10 cellular contexts compared by ENCODE assay signal in the genomic region with DNA sequence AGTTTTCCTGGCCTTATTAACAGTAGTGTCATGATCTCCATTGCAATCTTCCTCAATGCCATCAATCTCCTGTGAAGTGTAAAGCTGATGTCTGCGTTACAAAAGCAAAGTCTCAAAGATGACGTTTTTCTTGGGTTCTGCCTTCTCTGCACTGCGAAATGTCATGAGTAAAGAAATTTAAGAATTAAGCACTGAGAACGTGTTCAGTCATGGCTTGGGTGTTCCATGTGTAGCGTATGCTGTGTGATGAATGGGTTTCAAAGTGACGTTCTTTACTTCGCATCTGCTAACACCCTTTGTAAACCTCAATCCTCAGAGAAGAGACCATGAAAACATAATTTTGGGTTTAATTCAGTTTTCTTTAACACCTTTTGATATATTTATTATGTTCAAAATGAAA. TPM values are rescaled to one million over a fixed set of nuclear protein-coding genes. Genes with fewer than 3 reads are reported as not detected.
DNase-seq lines count a peak whose midpoint lies in the region; ATAC-seq, FAIRE-seq and TF ChIP-seq lines count a peak whose summit lies in the region.
"Had no signal": no experiment of that assay in that cellular context is flagged by ENCODE, and none has a peak within 500 bp of the region (broad histone marks: within the 10 kb centered on the region; RNA-seq: fewer than 3 reads in every experiment).

No MANE protein-coding gene starts in this region.

- H4K20me1 ChIP-seq in astrocyte (ENCODE audit: insufficient read depth, low read length), result no peaks in the 10 kb centered on the region

- no peak for FAIRE-seq in astrocyte (lab: Jason Lieb, UNC)

- H3K4me3 ChIP-seq in astrocyte (ENCODE audit: insufficient read depth, low read depth, low read length), result peak overlapping the region; percentile 78
- peak overlapping the region; percentile 62 for H3K4me3 ChIP-seq in lower lobe of right lung
- peak overlapping the region; percentile 56 for H3K4me3 ChIP-seq in suprapubic skin
- no peak overlapping the region for H3K4me3 ChIP-seq in testis

- H3K36me3 ChIP-seq in astrocyte (ENCODE audit: insufficient read depth, low read length) (no peaks in the 10 kb centered on the region), lower lobe of right lung (peaks cover 23% of the 10 kb centered on the region), suprapubic skin (peaks cover 8% of the 10 kb centered on the region), testis (ENCODE audit: low read depth, missing control alignments) (no peaks in the 10 kb centered on the region)

- no peak for TF ChIP-seq EP300 in suprapubic skin (IDR thresholded peaks at IDR 0.05)

- WGBS in suprapubic skin, result 64% methylated on average over 7 of the region's 7 CpGs
- 43 to 45% methylated on average over 7 of the region's 7 CpGs for WGBS in testis, 2 donors

- peak overlapping the region; percentile 87 for H3K4me3 Mint-ChIP-seq in activated T-cell treated with anti-CD3 and anti-CD28 coated beads, Interleukin-2, amount 50 U/mL, for 4 hours
- H3K4me3 Mint-ChIP-seq in astrocyte (ENCODE audit: unreplicated experiment), result peak overlapping the region; percentile 88
- peak overlapping the region in 1 of 2 donors; percentile 93 for H3K4me3 Mint-ChIP-seq in stimulated activated naive B cell treated with anti-CD40 and anti-IgM and Interleukin-4, amounts not matched to agents 10 μg/mL and 1 μg/mL and 100 μg/mL, for 72 hours

- H3K9me3 ChIP-seq in astrocyte (ENCODE audit: insufficient read depth, low read depth, low read length) (no peaks in the 10 kb centered on the region), lower lobe of right lung (no peaks in the 10 kb centered on the region), suprapubic skin (no peaks in the 10 kb centered on the region), testis (no peaks in the 10 kb centered on the region)

- H3K9me3 Mint-ChIP-seq in activated T-cell treated with anti-CD3 and anti-CD28 coated beads, Interleukin-2, amount 50 U/mL, for 4 hours, result no peaks in the 10 kb centered on the region
- H3K9me3 Mint-ChIP-seq in astrocyte (ENCODE audit: unreplicated experiment), result no peaks in the 10 kb centered on the region
- H3K9me3 Mint-ChIP-seq in stimulated activated naive B cell treated with anti-CD40 and anti-IgM and Interleukin-4, amounts not matched to agents 10 μg/mL and 1 μg/mL and 100 μg/mL, for 72 hours, result peaks cover 0 to 4% of the 10 kb centered on the region in 2 donors

- TF ChIP-seq CTCF in astrocyte (IDR thresholded peaks at IDR 0.05; ENCODE audit: insufficient read depth, low read depth, low read length) (no peak), lower lobe of right lung (IDR thresholded peaks at IDR 0.05) (no peak), suprapubic skin (IDR thresholded peaks at IDR 0.05) (no peak), testis (IDR thresholded peaks at IDR 0.05) (no peak)

- H3K36me3 Mint-ChIP-seq in activated T-cell treated with anti-CD3 and anti-CD28 coated beads, Interleukin-2, amount 50 U/mL, for 4 hours (ENCODE audit: insufficient read depth), result peaks cover 12% of the 10 kb centered on the region
- peaks cover 3% of the 10 kb centered on the region for H3K36me3 Mint-ChIP-seq in astrocyte (ENCODE audit: low read depth, unreplicated experiment)
- H3K36me3 Mint-ChIP-seq in stimulated activated naive B cell treated with anti-CD40 and anti-IgM and Interleukin-4, amounts not matched to agents 10 μg/mL and 1 μg/mL and 100 μg/mL, for 72 hours, result peaks cover 12 to 20% of the 10 kb centered on the region in 2 donors

- no peak for ATAC-seq in activated T-cell treated with anti-CD3 and anti-CD28 coated beads, Interleukin-2, amount 50 U/mL, for 4 hours
- ATAC-seq in lower lobe of right lung (no peak), GM18873 (IDR thresholded peaks at IDR 0.05; ENCODE audit: low FRiP score, unreplicated experiment) (no peak)
- ATAC-seq in stimulated activated naive B cell treated with anti-CD40 and anti-IgM and Interleukin-4, amounts not matched to agents 10 μg/mL and 1 μg/mL and 100 μg/mL, for 72 hours (replicated peaks), result no peak

- H3K27ac Mint-ChIP-seq in astrocyte (ENCODE audit: unreplicated experiment), result no peak overlapping the region
- H3K27ac Mint-ChIP-seq in stimulated activated naive B cell treated with anti-CD40 and anti-IgM and Interleukin-4, amounts not matched to agents 10 μg/mL and 1 μg/mL and 100 μg/mL, for 72 hours, result no peak overlapping the region

- no peaks in the 10 kb centered on the region for H3K27me3 Mint-ChIP-seq in activated T-cell treated with anti-CD3 and anti-CD28 coated beads, Interleukin-2, amount 50 U/mL, for 4 hours (ENCODE audit: low read depth)
- no peaks in the 10 kb centered on the region for H3K27me3 Mint-ChIP-seq in astrocyte (ENCODE audit: low read depth, unreplicated experiment)
- no peaks in the 10 kb centered on the region for H3K27me3 Mint-ChIP-seq in stimulated activated naive B cell treated with anti-CD40 and anti-IgM and Interleukin-4, amounts not matched to agents 10 μg/mL and 1 μg/mL and 100 μg/mL, for 72 hours

- H3K4me1 Mint-ChIP-seq in activated T-cell treated with anti-CD3 and anti-CD28 coated beads, Interleukin-2, amount 50 U/mL, for 4 hours (ENCODE audit: low read depth), result peaks cover 12% of the 10 kb centered on the region
- no peaks in the 10 kb centered on the region for H3K4me1 Mint-ChIP-seq in astrocyte (ENCODE audit: low read depth, unreplicated experiment)
- H3K4me1 Mint-ChIP-seq in stimulated activated naive B cell treated with anti-CD40 and anti-IgM and Interleukin-4, amounts not matched to agents 10 μg/mL and 1 μg/mL and 100 μg/mL, for 72 hours, result peaks cover 11 to 16% of the 10 kb centered on the region in 2 donors

- no peaks in the 10 kb centered on the region for H3K79me2 ChIP-seq in astrocyte (ENCODE audit: insufficient read depth, low read length)

- H3K4me1 ChIP-seq in astrocyte (ENCODE audit: insufficient read depth, low read length) (no peaks in the 10 kb centered on the region), lower lobe of right lung (no peaks in the 10 kb centered on the region), suprapubic skin (no peaks in the 10 kb centered on the region), testis (no peaks in the 10 kb centered on the region)

- DNase-seq in activated T-cell treated with anti-CD3 and anti-CD28 coated beads, Interleukin-2, amount 50 U/mL, for 4 hours, result no peak
- no peak for DNase-seq in activated T-cell treated with anti-CD3 and anti-CD28 coated beads, Interleukin-2, amount 50 U/mL, for 1 hour
- DNase-seq in astrocyte (ENCODE audit: low read depth) (peak; percentile 37), lower lobe of right lung (no peak), suprapubic skin (ENCODE audit: low spot score in 2 of 2) (no peak), testis (no peak)
- no peak for DNase-seq in stimulated activated naive B cell treated with anti-CD40 and anti-IgM and Interleukin-4, amounts not matched to agents 10 μg/mL and 1 μg/mL and 100 μg/mL, for 72 hours
- DNase-seq: activated effector memory CD4-positive, alpha-beta T cell treated with Interleukin-2 at 50 U/mL for 16 hours; OCI-M1 had no signal

- intact Hi-C loops in lower lobe of right lung (cut with DNase I) (no loop called here), testis (cut with DNase I; ENCODE audit: low total_unique reads) (no loop called here)

- H3K4me2 ChIP-seq in astrocyte (ENCODE audit: low read length), result peak overlapping the region; percentile 85

- no peak for TF ChIP-seq POLR2A in suprapubic skin (IDR thresholded peaks at IDR 0.05)
- no peak for TF ChIP-seq POLR2A in testis (IDR thresholded peaks at IDR 0.05)

- no peak overlapping the region for H2AFZ ChIP-seq in astrocyte (ENCODE audit: low read depth, low read length)

- H3K27me3 ChIP-seq in astrocyte (ENCODE audit: insufficient read depth, low read length) (no peaks in the 10 kb centered on the region), lower lobe of right lung (ENCODE audit: low read depth) (no peaks in the 10 kb centered on the region), suprapubic skin (no peaks in the 10 kb centered on the region), testis (no peaks in the 10 kb centered on the region)

- H3K27ac ChIP-seq in astrocyte (ENCODE audit: low read depth, low read length), result peak overlapping the region; percentile 70
- no peak overlapping the region for H3K27ac ChIP-seq in lower lobe of right lung
- no peak overlapping the region for H3K27ac ChIP-seq in suprapubic skin
- H3K27ac ChIP-seq in testis, result peak overlapping the region in 1 of 2 donors; percentile 86

- H3K9ac ChIP-seq in astrocyte (ENCODE audit: low read length), result peak overlapping the region; percentile 87

RNA-seq across cellular contexts. Expression of a gene that starts 1.0 kb away (rescaled TPM):
- 1 to 10 TPM; 3.6 to 5.6 (median 4.2) TPM for total RNA-seq in activated T-cell treated with anti-CD3 and anti-CD28 coated beads, Interleukin-2, amount 50 U/mL, for 4 hours
- total RNA-seq in astrocyte (3.9 and 4.7 TPM in 2 replicates), lower lobe of right lung (3.0 TPM), suprapubic skin (1 to 10 TPM; 1.1 to 2.4 (median 2.0) TPM), testis (10 to 100 TPM; 15.4 to 16.1 TPM)
- polyA plus RNA-seq in testis (ENCODE audit: insufficient read depth, low read depth, low replicate concordance), result 13.9 TPM

Comparison
In these comparisons a context has a peak if more than half of its experiments do, and no peak if none do; other contexts are left out.
1. H3K4me3 ChIP-seq: peak in astrocyte (single experiment), lower lobe of right lung (single experiment) and suprapubic skin (single experiment); none in testis (0 of 2).